Comparison of ENCODE assay signal across 11 cellular contexts in genomic region chr14:36068777-36069534, GRCh38.
DNase-seq lines count a peak whose midpoint lies in the region; ATAC-seq and TF ChIP-seq lines count a peak whose summit lies in the region.
"Had no signal": no experiment of that assay in that cellular context is flagged by ENCODE, and none has a peak within 500 bp of the region (broad histone marks: within the 10 kb centered on the region; RNA-seq: fewer than 3 reads in every experiment).

No MANE protein-coding gene starts in this region.

- H3K14ac ChIP-seq in IMR-90 (replicated peaks; ENCODE audit: low read depth, low read length): no peak overlapping the region

- in situ Hi-C loops in IMR-90 (cut with MboI; ENCODE audit: low sequenced_read_pairs) (no loop called here), transverse colon (cut with MboI; ENCODE audit: low pct_ligation_motif_present in 1 of 4, low pct_unique_long_range_greater_than_20kb in 1 of 4, low sequenced_read_pairs in 3 of 4) (loop anchor here in 1 of 4 donors (25.0 kb wide), 1 partner anchor 182 kb away; no protein-coding TSS in a partner anchor)

- no peaks in the 10 kb centered on the region for H3K36me3 ChIP-seq in IMR-90 (ENCODE audit: control insufficient read depth, insufficient read depth, low read length)
- H3K36me3 ChIP-seq in stomach: no peaks in the 10 kb centered on the region
- H3K36me3 ChIP-seq in transverse colon: no peaks in the 10 kb centered on the region
- H3K36me3 ChIP-seq: suprapubic skin had no signal

- no peak overlapping the region for H2BK15ac ChIP-seq in IMR-90 (ENCODE audit: low read depth, low read length)

- H3K9me3 ChIP-seq in IMR-90 (ENCODE audit: control insufficient read depth, insufficient read depth, low read length) (no peaks in the 10 kb centered on the region), stomach (no peaks in the 10 kb centered on the region), transverse colon (no peaks in the 10 kb centered on the region)
- H3K9me3 ChIP-seq: suprapubic skin had no signal

- H3K9me1 ChIP-seq in IMR-90 (ENCODE audit: insufficient read depth, low read length): no peaks in the 10 kb centered on the region

- no peak for TF ChIP-seq CTCF in IMR-90 (conservative IDR thresholded peaks at IDR 0.05; ENCODE audit: low read depth, low read length)
- no peak for TF ChIP-seq CTCF in stomach (IDR thresholded peaks at IDR 0.05)
- no peak for TF ChIP-seq CTCF in transverse colon (IDR thresholded peaks at IDR 0.05)

- no peak overlapping the region for H3K4me3 ChIP-seq in IMR-90 (ENCODE audit: insufficient read depth, low read depth, low read length)
- no peak overlapping the region for H3K4me3 ChIP-seq in stomach
- no peak overlapping the region for H3K4me3 ChIP-seq in transverse colon
- H3K4me3 ChIP-seq: smooth muscle cell, suprapubic skin had no signal

- no peak overlapping the region for H3K18ac ChIP-seq in IMR-90 (ENCODE audit: low read depth, low read length)

- H3K4ac ChIP-seq in IMR-90 (ENCODE audit: low read depth, low read length): no peak overlapping the region

- dilution Hi-C loops in IMR-90 (cut with HindIII; ENCODE audit: low sequenced_read_pairs, unreplicated experiment): no loop called here

- 69% methylated on average over 5 of the region's 11 CpGs; no CpG with 5 or more reads in 1 of the 2 experiments for WGBS in IMR-90 (ENCODE audit: extremely low coverage in 2 of 2, insufficient read length in 1 of 2), 2 experiments
- WGBS in stomach, 5 donors: 51 to 65% (median 51%) methylated on average over 11 of the region's 11 CpGs
- WGBS in transverse colon (ENCODE audit: low coverage in 1 of 2), 2 donors: 63 to 65% methylated on average over 9 to 11 of the region's 11 CpGs

- ATAC-seq in GM18867 (IDR thresholded peaks at IDR 0.05; ENCODE audit: unreplicated experiment) (peak; percentile 9), IMR-90 (ENCODE audit: low read depth) (no peak), sciatic nerve (peak; percentile 69)

- H3K27me3 ChIP-seq in IMR-90 (ENCODE audit: control insufficient read depth, insufficient read depth, low read length): peaks cover 13% of the 10 kb centered on the region
- H3K27me3 ChIP-seq in stomach: peaks cover 0 to 14% (median 0%) of the 10 kb centered on the region in 3 donors
- peaks cover 8% of the 10 kb centered on the region for H3K27me3 ChIP-seq in transverse colon
- H3K27me3 ChIP-seq: suprapubic skin had no signal

- POLR2A ChIA-PET in IMR-90 (lab: Charles Lee; ENCODE audit: unreplicated experiment): no interaction called here

- intact Hi-C loops in IMR-90 (cut with micrococcal nuclease): no loop called here
- intact Hi-C loops in sciatic nerve (cut with DNase I): no loop called here
- intact Hi-C loops in stomach (cut with DNase I; ENCODE audit: low total_unique reads): no loop called here
- intact Hi-C loops in transverse colon (cut with DNase I; ENCODE audit: low total_unique reads): no loop called here

- H4K8ac ChIP-seq in IMR-90 (ENCODE audit: low read depth in 2 of 2, low read length in 2 of 2): no peak overlapping the region

- CTCF ChIA-PET in IMR-90 (lab: Yijun Ruan, JAX): interaction anchor here (0.5 to 2.8 kb wide), 14 partner anchors 18 to 687 kb away, joined by 3 to 15 read pairs (median 4); no protein-coding TSS in a partner anchor

- no peak overlapping the region for H2BK20ac ChIP-seq in IMR-90 (ENCODE audit: low read depth, low read length)

- no peak overlapping the region for H3K4me2 ChIP-seq in IMR-90 (ENCODE audit: low read depth, low read length)
- H3K4me2 ChIP-seq: smooth muscle cell had no signal

- no peak overlapping the region for H3K23ac ChIP-seq in IMR-90 (ENCODE audit: low read depth, low read length)

- H2AK9ac ChIP-seq in IMR-90 (replicated peaks; ENCODE audit: low read depth, low read length, poor library complexity): no peak overlapping the region

- H2AK5ac ChIP-seq in IMR-90 (ENCODE audit: low read depth, low read length): no peak overlapping the region

- DNase-seq in IMR-90: peak; percentile 21
- peak in 3 of 61 donors; percentile 3 to 12 (median 5) for DNase-seq in caudate nucleus (lab: John Stamatoyannopoulos, UW)
- no peak for DNase-seq in sciatic nerve (ENCODE audit: low spot score)
- no peak for DNase-seq in NCI-H345 (lab: John Stamatoyannopoulos, UW)
- DNase-seq in H4 (ENCODE audit: low spot score): no peak
- no peak for DNase-seq in stomach
- DNase-seq in transverse colon: no peak
- DNase-seq: activated CD4-positive, CD25-positive, alpha-beta regulatory T cell had no signal

- no peak overlapping the region for H2BK5ac ChIP-seq in IMR-90 (ENCODE audit: low read depth, low read length, poor library complexity, severe bottlenecking)

- no peak overlapping the region for H3K27ac ChIP-seq in IMR-90 (ENCODE audit: insufficient read depth, low read length)
- peak overlapping the region; percentile 18 for H3K27ac ChIP-seq in caudate nucleus (ENCODE audit: low read depth, low read length)
- H3K27ac ChIP-seq in stomach: no peak overlapping the region
- H3K27ac ChIP-seq in transverse colon: no peak overlapping the region
- H3K27ac ChIP-seq: suprapubic skin had no signal

- TF ChIP-seq EP300 in stomach (IDR thresholded peaks at IDR 0.05) (no peak), transverse colon (IDR thresholded peaks at IDR 0.05; ENCODE audit: low read depth) (no peak)

- TF ChIP-seq POLR2A in IMR-90 (IDR thresholded peaks at IDR 0.05; ENCODE audit: low read depth, low read length) (no peak), stomach (IDR thresholded peaks at IDR 0.05) (no peak), transverse colon (IDR thresholded peaks at IDR 0.05) (no peak)

- no peak overlapping the region for H3K56ac ChIP-seq in IMR-90 (ENCODE audit: extremely low read depth, insufficient read depth, low read length)

- no peak overlapping the region for H2BK120ac ChIP-seq in IMR-90 (ENCODE audit: low read depth, low read length)

- no peak overlapping the region for H4K5ac ChIP-seq in IMR-90 (ENCODE audit: low read depth, low read length)

- H3K4me1 ChIP-seq in IMR-90 (ENCODE audit: control insufficient read depth, insufficient read depth, low read length) (no peaks in the 10 kb centered on the region), stomach (peaks cover 0 to 16% (median 6%) of the 10 kb centered on the region in 4 donors), transverse colon (peaks cover 0 to 6% (median 2%) of the 10 kb centered on the region in 4 donors)

- no TSS peak for BruUV-seq in IMR-90 (replicated peaks; lab: Mats Ljungman, UMichigan)

- TF ChIP-seq RAD21 in IMR-90 (IDR thresholded peaks at IDR 0.05; ENCODE audit: low read length): no peak

- H3K9ac ChIP-seq in IMR-90 (ENCODE audit: low read depth, low read length): no peak overlapping the region

- no peaks in the 10 kb centered on the region for H4K20me1 ChIP-seq in IMR-90 (ENCODE audit: insufficient read depth, low read length)

- no peak overlapping the region for H4K91ac ChIP-seq in IMR-90 (ENCODE audit: insufficient read depth, low read depth, low read length)

- no peaks in the 10 kb centered on the region for H3K79me1 ChIP-seq in IMR-90 (ENCODE audit: low read depth in 1 of 2, low read length in 2 of 2)

- H2AFZ ChIP-seq in IMR-90 (replicated peaks; ENCODE audit: low read length, poor library complexity): peak overlapping the region; percentile 58

TF ChIP-seq in IMR-90, 13 proteins besides CTCF, POLR2A, EP300 and RAD21:
- no peak for TF ChIP-seq USF2 (IDR thresholded peaks at IDR 0.05; ENCODE audit: low read depth, low read length)
- no peak for TF ChIP-seq RCOR1 (IDR thresholded peaks at IDR 0.05; ENCODE audit: insufficient replicate concordance, low read length)
- no peak for TF ChIP-seq BHLHE40 (IDR thresholded peaks at IDR 0.05; ENCODE audit: low read depth, low read length)
- peak; percentile 65; the same call in 1 of the 2 replicates for TF ChIP-seq FOS (IDR thresholded peaks at IDR 0.05; ENCODE audit: low read depth, low read length)
